7 cellular contexts compared by ENCODE assay signal in genomic region chr1:206725053-206725963, GRCh38. TPM values are rescaled to one million over a fixed set of nuclear protein-coding genes. Genes with fewer than 3 reads are reported as not detected.
DNase-seq lines count a peak whose midpoint lies in the region; ATAC-seq and TF ChIP-seq lines count a peak whose summit lies in the region.

No MANE protein-coding gene starts in this region.

- H3K27ac Mint-ChIP-seq in central memory CD8-positive, alpha-beta T cell (ENCODE audit: low read depth): peak overlapping the region; percentile 44

- peak; percentile 63 for DNase-seq in ELR (ENCODE audit: low read depth)
- peak; percentile 34 for DNase-seq in UCSD-AML1 (lab: John Stamatoyannopoulos, UW; ENCODE audit: unreplicated experiment)
- DNase-seq in central memory CD8-positive, alpha-beta T cell (ENCODE audit: low spot score in 2 of 2): peak; percentile 44
- DNase-seq in mesenteric fat pad (ENCODE audit: low spot score): peak; percentile 60
- DNase-seq in DMS79 (lab: John Stamatoyannopoulos, UW): no peak
- no peak for DNase-seq in hippocampal formation (lab: John Stamatoyannopoulos, UW)

- H3K4me3 Mint-ChIP-seq in central memory CD8-positive, alpha-beta T cell: no peak overlapping the region

- peaks cover 77% of the 10 kb centered on the region for H3K4me1 Mint-ChIP-seq in central memory CD8-positive, alpha-beta T cell

- TF ChIP-seq CTCF in LNCAP (IDR thresholded peaks at IDR 0.05): peak; percentile 66

- peaks cover 18% of the 10 kb centered on the region for H3K36me3 Mint-ChIP-seq in central memory CD8-positive, alpha-beta T cell (ENCODE audit: insufficient read depth)

- ATAC-seq in central memory CD8-positive, alpha-beta T cell (replicated peaks; ENCODE audit: extremely low read depth, poor library complexity, severe bottlenecking): peak; percentile 70

- no peaks in the 10 kb centered on the region for H3K27me3 Mint-ChIP-seq in central memory CD8-positive, alpha-beta T cell

- H3K9me3 Mint-ChIP-seq in central memory CD8-positive, alpha-beta T cell: no peaks in the 10 kb centered on the region

RNA-seq across cellular contexts. Expression of gene MAPKAPK2, which starts 40.6 kb away (rescaled TPM):
- 103 TPM for total RNA-seq in mesenteric fat pad

RNA-seq across cellular contexts. Expression of gene IL19, which starts 45.3 kb away (rescaled TPM):
- not detected for total RNA-seq in mesenteric fat pad

RNA-seq across cellular contexts. Expression of gene IL10, which starts 47.0 kb away (rescaled TPM):
- total RNA-seq in mesenteric fat pad: 23.0 TPM

Comparison
In these comparisons a context has a peak if more than half of its experiments do, and no peak if none do; other contexts are left out.
1. DNase-seq: peak in ELR (single experiment), UCSD-AML1 (single experiment), central memory CD8-positive, alpha-beta T cell (2 of 2) and mesenteric fat pad (single experiment); none in DMS79 (single experiment) and hippocampal formation (0 of 2).